In the genomic region with DNA sequence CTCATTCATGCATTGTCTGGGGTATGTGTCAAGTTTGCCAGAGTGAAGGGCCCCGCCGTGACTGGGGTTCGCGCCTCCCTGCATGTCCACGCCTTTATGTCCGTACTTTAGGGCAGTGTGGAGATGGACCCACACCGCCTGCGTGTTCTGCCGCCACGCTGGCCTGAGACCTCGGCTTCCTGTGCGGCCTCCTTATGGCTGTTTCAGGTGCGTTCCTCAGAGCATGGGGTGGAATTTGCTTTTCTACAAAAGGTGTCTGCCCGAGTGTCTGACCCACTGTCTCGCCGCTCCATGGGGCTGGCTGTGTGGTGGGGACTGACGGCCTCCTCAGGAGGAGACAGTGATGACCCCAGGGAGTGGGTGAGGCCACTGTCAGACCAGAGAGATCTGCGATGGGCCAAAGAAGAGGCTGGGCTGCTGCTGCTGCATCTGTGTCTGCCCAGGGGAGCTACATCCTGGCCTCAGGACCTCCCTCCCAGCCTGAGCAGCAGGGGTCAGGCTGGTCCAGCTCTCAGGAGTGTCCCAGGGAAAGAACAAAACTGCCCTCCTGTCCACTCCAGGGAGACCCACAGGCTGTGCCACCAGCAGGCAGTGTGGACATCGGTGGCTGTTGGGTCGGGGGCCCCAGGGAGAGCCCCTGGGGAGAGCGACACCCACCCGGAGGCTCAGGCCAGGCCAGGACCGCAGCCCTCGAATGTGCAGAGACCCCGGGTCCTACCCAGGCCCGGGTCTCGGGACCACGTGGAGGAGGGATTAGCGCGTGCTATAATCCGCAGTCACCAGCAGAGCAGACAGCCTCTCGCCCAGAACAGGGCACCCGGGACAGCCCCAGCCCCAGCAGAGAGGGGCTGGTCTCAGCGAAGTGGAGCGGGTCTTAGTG, we compare ENCODE assay signal across 12 cellular contexts. TPM values are rescaled to one million over a fixed set of nuclear protein-coding genes. Genes with fewer than 3 reads are reported as not detected.
A peak's percentile ranks its signal among the peaks of the same experiment; 100 is the strongest.
DNase-seq lines count a peak whose midpoint lies in the region; ATAC-seq and TF ChIP-seq lines count a peak whose summit lies in the region.
"Had no signal": no experiment of that assay in that cellular context is flagged by ENCODE, and none has a peak within 500 bp of the region (broad histone marks: within the 10 kb centered on the region; RNA-seq: fewer than 3 reads in every experiment).

No MANE protein-coding gene starts in this region.

- H3K4me3 Mint-ChIP-seq in activated T-cell treated with anti-CD3 and anti-CD28 coated beads, Interleukin-2, amount 50 U/mL, for 4 hours = peak overlapping the region; percentile 78
- H3K4me3 Mint-ChIP-seq in activated naive CD4-positive, alpha-beta T cell treated with anti-CD3 and anti-CD28 coated beads, Interleukin-2, amount 10 ng/mL, durations not matched to agents 7 days and 5 days = peak overlapping the region; percentile 65

- 82 to 92% methylated on average over 3 to 33 of the region's 35 CpGs for WGBS in transverse colon (ENCODE audit: low coverage in 1 of 2), 2 donors

- no peak for DNase-seq in activated T-cell treated with anti-CD3 and anti-CD28 coated beads, Interleukin-2, amount 50 U/mL, for 4 hours
- no peak for DNase-seq in activated T-cell treated with anti-CD3 and anti-CD28 coated beads, Interleukin-2, amount 50 U/mL, for 1 hour
- DNase-seq in activated naive CD4-positive, alpha-beta T cell treated with anti-CD3 and anti-CD28 coated beads, Interleukin-2, amount 10 ng/mL, durations not matched to agents 7 days and 5 days = no peak
- DNase-seq in mesenteric fat pad (ENCODE audit: low spot score) (peak; percentile 81), transverse colon (no peak), NCI-H2171 treated with DMSO at 0.1 percent for 48 hours (lab: John Stamatoyannopoulos, UW) (no peak), gastrocnemius medialis (no peak), GDM1 (lab: John Stamatoyannopoulos, UW) (no peak)
- DNase-seq: effector CD8-positive, alpha-beta T cell; hippocampal formation; NCI-H446; stimulated activated CD4-positive, alpha-beta T cell treated with anti-CD3 and anti-CD28 coated beads, Interleukin-2, amount 100 ng/mL, for 48 hours had no signal

- TF ChIP-seq POLR2A in transverse colon (IDR thresholded peaks at IDR 0.05) (no peak), gastrocnemius medialis (IDR thresholded peaks at IDR 0.05) (no peak)

- H3K4me1 ChIP-seq in transverse colon (peaks cover 0 to 18% (median 11%) of the 10 kb centered on the region in 4 donors), gastrocnemius medialis (peaks cover 3% of the 10 kb centered on the region in 2 donors)

- no peaks in the 10 kb centered on the region for H3K27me3 Mint-ChIP-seq in activated T-cell treated with anti-CD3 and anti-CD28 coated beads, Interleukin-2, amount 50 U/mL, for 4 hours (ENCODE audit: low read depth)
- peaks cover 14% of the 10 kb centered on the region for H3K27me3 Mint-ChIP-seq in activated naive CD4-positive, alpha-beta T cell treated with anti-CD3 and anti-CD28 coated beads, Interleukin-2, amount 10 ng/mL, durations not matched to agents 7 days and 5 days

- CTCF ChIA-PET in activated naive CD4-positive, alpha-beta T cell treated with anti-CD3 and anti-CD28 coated beads, Interleukin-2, amount 10 ng/mL, durations not matched to agents 7 days and 5 days (lab: Charles Lee) = interaction anchor here (0.6 to 0.9 kb wide), 2 partner anchors 42 to 44 kb away, joined by 3 to 4 read pairs; no protein-coding TSS in a partner anchor

- H3K36me3 ChIP-seq in transverse colon = no peaks in the 10 kb centered on the region
- no peaks in the 10 kb centered on the region for H3K36me3 ChIP-seq in gastrocnemius medialis

- no peak for TF ChIP-seq EP300 in transverse colon (IDR thresholded peaks at IDR 0.05; ENCODE audit: low read depth)

- in situ Hi-C loops in transverse colon (cut with MboI; ENCODE audit: low pct_ligation_motif_present in 1 of 4, low pct_unique_long_range_greater_than_20kb in 1 of 4, low sequenced_read_pairs in 3 of 4) = loop anchor here in 2 of 4 donors (25.0 kb wide), 1 partner anchor 260 kb away; no protein-coding TSS in a partner anchor
- in situ Hi-C loops in gastrocnemius medialis (cut with MboI; ENCODE audit: low sequenced_read_pairs in 4 of 4) = loop anchor here (10.0 to 25.0 kb wide), 2 partner anchors 260 to 263 kb away; no protein-coding TSS in a partner anchor

- peak; percentile 0 to 2 for ATAC-seq in activated T-cell treated with anti-CD3 and anti-CD28 coated beads, Interleukin-2, amount 50 U/mL, for 4 hours
- no peak for ATAC-seq in gastrocnemius medialis

- H3K27me3 ChIP-seq in transverse colon (no peaks in the 10 kb centered on the region), gastrocnemius medialis (peaks cover 0 to 6% (median 4%) of the 10 kb centered on the region in 3 donors)

- no peaks in the 10 kb centered on the region for H3K36me3 Mint-ChIP-seq in activated T-cell treated with anti-CD3 and anti-CD28 coated beads, Interleukin-2, amount 50 U/mL, for 4 hours (ENCODE audit: insufficient read depth)
- no peaks in the 10 kb centered on the region for H3K36me3 Mint-ChIP-seq in activated naive CD4-positive, alpha-beta T cell treated with anti-CD3 and anti-CD28 coated beads, Interleukin-2, amount 10 ng/mL, durations not matched to agents 7 days and 5 days

- H3K9me3 ChIP-seq in transverse colon (no peaks in the 10 kb centered on the region), gastrocnemius medialis (no peaks in the 10 kb centered on the region)

- intact Hi-C loops in transverse colon (cut with DNase I; ENCODE audit: low total_unique reads) = loop anchor here (10.0 kb wide), 1 partner anchor 273 kb away; no protein-coding TSS in a partner anchor
- intact Hi-C loops in gastrocnemius medialis (cut with DNase I; ENCODE audit: low total_unique reads) = no loop called here

- peaks cover 40% of the 10 kb centered on the region for H3K4me1 Mint-ChIP-seq in activated T-cell treated with anti-CD3 and anti-CD28 coated beads, Interleukin-2, amount 50 U/mL, for 4 hours (ENCODE audit: low read depth)
- peaks cover 42% of the 10 kb centered on the region for H3K4me1 Mint-ChIP-seq in activated naive CD4-positive, alpha-beta T cell treated with anti-CD3 and anti-CD28 coated beads, Interleukin-2, amount 10 ng/mL, durations not matched to agents 7 days and 5 days

- H3K27ac ChIP-seq in transverse colon (peak overlapping the region; percentile 25 to 68 (median 49)), gastrocnemius medialis (no peak overlapping the region)

- H3K9me3 Mint-ChIP-seq in activated T-cell treated with anti-CD3 and anti-CD28 coated beads, Interleukin-2, amount 50 U/mL, for 4 hours = no peaks in the 10 kb centered on the region
- H3K9me3 Mint-ChIP-seq in activated naive CD4-positive, alpha-beta T cell treated with anti-CD3 and anti-CD28 coated beads, Interleukin-2, amount 10 ng/mL, durations not matched to agents 7 days and 5 days = no peaks in the 10 kb centered on the region

- TF ChIP-seq CTCF in transverse colon (IDR thresholded peaks at IDR 0.05) (no peak), gastrocnemius medialis (IDR thresholded peaks at IDR 0.05 in 4 of 5, conservative IDR thresholded peaks at IDR 0.05 in 1 of 5) (no peak)

- peak overlapping the region; percentile 95 for H3K27ac Mint-ChIP-seq in activated naive CD4-positive, alpha-beta T cell treated with anti-CD3 and anti-CD28 coated beads, Interleukin-2, amount 10 ng/mL, durations not matched to agents 7 days and 5 days

- H3K4me3 ChIP-seq in transverse colon (no peak overlapping the region), gastrocnemius medialis (no peak overlapping the region)

RNA-seq across cellular contexts. Expression of a gene that starts 9.8 kb away (rescaled TPM):
- 10 to 100 TPM; 69.0 to 94.9 (median 77.7) TPM for total RNA-seq in activated T-cell treated with anti-CD3 and anti-CD28 coated beads, Interleukin-2, amount 50 U/mL, for 4 hours
- total RNA-seq in mesenteric fat pad (21.7 TPM), transverse colon (10 to 100 TPM in 3 of 4 donors, 1 to 10 TPM in 1; 8.3 to 24.1 (median 17.3) TPM), gastrocnemius medialis (1 to 10 TPM; 1.8 to 9.6 (median 2.1) TPM)

Comparison
In these comparisons a context has a peak if more than half of its experiments do, and no peak if none do; other contexts are left out.
1. ATAC-seq: peak in activated T-cell treated with anti-CD3 and anti-CD28 coated beads, Interleukin-2, amount 50 U/mL, for 4 hours (2 of 2); none in gastrocnemius medialis (0 of 2).
2. H3K27ac ChIP-seq: peak in transverse colon (4 of 4); none in gastrocnemius medialis (0 of 4).